1 cellular context compared by ENCODE assay signal in genomic region chr5:16909464-16909863, GRCh38.
TF ChIP-seq lines count a peak whose summit lies in the region.

No MANE protein-coding gene starts in this region.

TF ChIP-seq in HEK293, 187 proteins besides CTCF, POLR2A, EP300 and RAD21 (continued from another document and continues in another):
- TF ChIP-seq, protein P1, sequence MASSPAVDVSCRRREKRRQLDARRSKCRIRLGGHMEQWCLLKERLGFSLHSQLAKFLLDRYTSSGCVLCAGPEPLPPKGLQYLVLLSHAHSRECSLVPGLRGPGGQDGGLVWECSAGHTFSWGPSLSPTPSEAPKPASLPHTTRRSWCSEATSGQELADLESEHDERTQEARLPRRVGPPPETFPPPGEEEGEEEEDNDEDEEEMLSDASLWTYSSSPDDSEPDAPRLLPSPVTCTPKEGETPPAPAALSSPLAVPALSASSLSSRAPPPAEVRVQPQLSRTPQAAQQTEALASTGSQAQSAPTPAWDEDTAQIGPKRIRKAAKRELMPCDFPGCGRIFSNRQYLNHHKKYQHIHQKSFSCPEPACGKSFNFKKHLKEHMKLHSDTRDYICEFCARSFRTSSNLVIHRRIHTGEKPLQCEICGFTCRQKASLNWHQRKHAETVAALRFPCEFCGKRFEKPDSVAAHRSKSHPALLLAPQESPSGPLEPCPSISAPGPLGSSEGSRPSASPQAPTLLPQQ (tag by site-specific recombination; IDR thresholded peaks at IDR 0.05): peak; percentile 80
- no peak for TF ChIP-seq ZNF488 (tag by site-specific recombination; IDR thresholded peaks at IDR 0.05)
- TF ChIP-seq ZNF837 (tag by site-specific recombination; IDR thresholded peaks at IDR 0.05): no peak
- peak; percentile 87 for TF ChIP-seq ZFP69B (tag by site-specific recombination; IDR thresholded peaks at IDR 0.05)
- no peak; the same call in 1 of the 2 replicates for TF ChIP-seq ZNF501 (tag by site-specific recombination; IDR thresholded peaks at IDR 0.05)
- TF ChIP-seq, protein P2, sequence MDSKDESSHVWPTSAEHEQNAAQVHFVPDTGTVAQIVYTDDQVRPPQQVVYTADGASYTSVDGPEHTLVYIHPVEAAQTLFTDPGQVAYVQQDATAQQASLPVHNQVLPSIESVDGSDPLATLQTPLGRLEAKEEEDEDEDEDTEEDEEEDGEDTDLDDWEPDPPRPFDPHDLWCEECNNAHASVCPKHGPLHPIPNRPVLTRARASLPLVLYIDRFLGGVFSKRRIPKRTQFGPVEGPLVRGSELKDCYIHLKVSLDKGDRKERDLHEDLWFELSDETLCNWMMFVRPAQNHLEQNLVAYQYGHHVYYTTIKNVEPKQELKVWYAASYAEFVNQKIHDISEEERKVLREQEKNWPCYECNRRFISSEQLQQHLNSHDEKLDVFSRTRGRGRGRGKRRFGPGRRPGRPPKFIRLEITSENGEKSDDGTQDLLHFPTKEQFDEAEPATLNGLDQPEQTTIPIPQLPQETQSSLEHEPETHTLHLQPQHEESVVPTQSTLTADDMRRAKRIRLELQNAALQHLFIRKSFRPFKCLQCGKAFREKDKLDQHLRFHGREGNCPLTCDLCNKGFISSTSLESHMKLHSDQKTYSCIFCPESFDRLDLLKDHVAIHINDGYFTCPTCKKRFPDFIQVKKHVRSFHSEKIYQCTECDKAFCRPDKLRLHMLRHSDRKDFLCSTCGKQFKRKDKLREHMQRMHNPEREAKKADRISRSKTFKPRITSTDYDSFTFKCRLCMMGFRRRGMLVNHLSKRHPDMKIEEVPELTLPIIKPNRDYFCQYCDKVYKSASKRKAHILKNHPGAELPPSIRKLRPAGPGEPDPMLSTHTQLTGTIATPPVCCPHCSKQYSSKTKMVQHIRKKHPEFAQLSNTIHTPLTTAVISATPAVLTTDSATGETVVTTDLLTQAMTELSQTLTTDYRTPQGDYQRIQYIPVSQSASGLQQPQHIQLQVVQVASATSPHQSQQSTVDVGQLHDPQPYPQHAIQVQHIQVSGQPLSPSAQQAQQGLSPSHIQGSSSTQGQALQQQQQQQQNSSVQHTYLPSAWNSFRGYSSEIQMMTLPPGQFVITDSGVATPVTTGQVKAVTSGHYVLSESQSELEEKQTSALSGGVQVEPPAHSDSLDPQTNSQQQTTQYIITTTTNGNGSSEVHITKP (tag by site-specific recombination; IDR thresholded peaks at IDR 0.05): peak; percentile 94
- TF ChIP-seq ZBTB7A (tag by site-specific recombination; IDR thresholded peaks at IDR 0.05; ENCODE audit: low read depth): no peak
- peak; percentile 87 for TF ChIP-seq FEZF1 (tag by site-specific recombination; IDR thresholded peaks at IDR 0.05)
- TF ChIP-seq ZNF292 (tag by site-specific recombination; IDR thresholded peaks at IDR 0.05; ENCODE audit: borderline replicate concordance, low read depth): no peak
- TF ChIP-seq ZNF510 (tag by site-specific recombination; IDR thresholded peaks at IDR 0.05; ENCODE audit: insufficient replicate concordance): no peak
- peak; percentile 89 for TF ChIP-seq SP7 (tag by site-specific recombination; IDR thresholded peaks at IDR 0.05)
- TF ChIP-seq, protein P3, sequence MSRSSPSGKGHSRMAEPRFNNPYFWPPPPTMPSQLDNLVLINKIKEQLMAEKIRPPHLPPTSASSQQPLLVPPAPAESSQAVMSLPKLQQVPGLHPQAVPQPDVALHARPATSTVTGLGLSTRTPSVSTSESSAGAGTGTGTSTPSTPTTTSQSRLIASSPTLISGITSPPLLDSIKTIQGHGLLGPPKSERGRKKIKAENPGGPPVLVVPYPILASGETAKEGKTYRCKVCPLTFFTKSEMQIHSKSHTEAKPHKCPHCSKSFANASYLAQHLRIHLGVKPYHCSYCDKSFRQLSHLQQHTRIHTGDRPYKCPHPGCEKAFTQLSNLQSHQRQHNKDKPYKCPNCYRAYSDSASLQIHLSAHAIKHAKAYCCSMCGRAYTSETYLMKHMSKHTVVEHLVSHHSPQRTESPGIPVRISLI (tag by site-specific recombination; IDR thresholded peaks at IDR 0.05): peak; percentile 68; the same call in 1 of the 2 replicates
- TF ChIP-seq OVOL3 (tag by site-specific recombination; IDR thresholded peaks at IDR 0.05): no peak
- peak; percentile 42; the same call in 1 of the 2 replicates for TF ChIP-seq TSHZ1 (tag by site-specific recombination; IDR thresholded peaks at IDR 0.05; ENCODE audit: borderline replicate concordance)
- no peak for TF ChIP-seq ZNF324 (tag by site-specific recombination; IDR thresholded peaks at IDR 0.05)
- TF ChIP-seq SETDB1 (IDR thresholded peaks at IDR 0.05; ENCODE audit: insufficient read length, low read length): peak; percentile 34
- TF ChIP-seq ZNF391 (tag by site-specific recombination; IDR thresholded peaks at IDR 0.05; ENCODE audit: borderline replicate concordance, low read depth): no peak
- TF ChIP-seq ZIC2 (tag by site-specific recombination; IDR thresholded peaks at IDR 0.05): peak; percentile 86
- TF ChIP-seq ZNF175 (tag by site-specific recombination; IDR thresholded peaks at IDR 0.05): no peak
- no peak for TF ChIP-seq ZNF248 (tag by site-specific recombination; IDR thresholded peaks at IDR 0.05)
- no peak for TF ChIP-seq ZNF302 (tag by site-specific recombination; IDR thresholded peaks at IDR 0.05; ENCODE audit: low read depth)
- no peak for TF ChIP-seq SCRT1 (tag by site-specific recombination; IDR thresholded peaks at IDR 0.05; ENCODE audit: borderline replicate concordance)
- no peak for TF ChIP-seq ZNF610 (tag by site-specific recombination; IDR thresholded peaks at IDR 0.05; ENCODE audit: borderline replicate concordance)
- TF ChIP-seq, protein P4, sequence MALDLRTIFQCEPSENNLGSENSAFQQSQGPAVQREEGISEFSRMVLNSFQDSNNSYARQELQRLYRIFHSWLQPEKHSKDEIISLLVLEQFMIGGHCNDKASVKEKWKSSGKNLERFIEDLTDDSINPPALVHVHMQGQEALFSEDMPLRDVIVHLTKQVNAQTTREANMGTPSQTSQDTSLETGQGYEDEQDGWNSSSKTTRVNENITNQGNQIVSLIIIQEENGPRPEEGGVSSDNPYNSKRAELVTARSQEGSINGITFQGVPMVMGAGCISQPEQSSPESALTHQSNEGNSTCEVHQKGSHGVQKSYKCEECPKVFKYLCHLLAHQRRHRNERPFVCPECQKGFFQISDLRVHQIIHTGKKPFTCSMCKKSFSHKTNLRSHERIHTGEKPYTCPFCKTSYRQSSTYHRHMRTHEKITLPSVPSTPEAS (tag by site-specific recombination; IDR thresholded peaks at IDR 0.05): 0 out of 2 replicates have a peak, but pooled peaks have one; percentile 11
- TF ChIP-seq ZNF23 (tag by site-specific recombination; IDR thresholded peaks at IDR 0.05; ENCODE audit: borderline replicate concordance): no peak
- peak; percentile 56 for TF ChIP-seq ZBTB8A (tag by site-specific recombination; IDR thresholded peaks at IDR 0.05)
- TF ChIP-seq ZBTB17 (tag by site-specific recombination; IDR thresholded peaks at IDR 0.05): peak; percentile 86
- peak; percentile 55 for TF ChIP-seq ZNF398 (tag by site-specific recombination; IDR thresholded peaks at IDR 0.05)
- TF ChIP-seq ZBTB20 (tag by site-specific recombination; IDR thresholded peaks at IDR 0.05): no peak
- TF ChIP-seq ZNF132 (tag by site-specific recombination; IDR thresholded peaks at IDR 0.05; ENCODE audit: borderline replicate concordance): no peak
- TF ChIP-seq ZNF354C (tag by site-specific recombination; IDR thresholded peaks at IDR 0.05; ENCODE audit: borderline replicate concordance, low read depth): no peak
- no peak; the same call in 1 of the 2 replicates for TF ChIP-seq ZSCAN30 (tag by site-specific recombination; IDR thresholded peaks at IDR 0.05)
- no peak for TF ChIP-seq ZBTB6 (tag by site-specific recombination; IDR thresholded peaks at IDR 0.05)
- TF ChIP-seq ZNF155 (tag by site-specific recombination; IDR thresholded peaks at IDR 0.05): no peak
- peak; percentile 62; the same call in 1 of the 2 replicates for TF ChIP-seq GLIS2 (tag by site-specific recombination; IDR thresholded peaks at IDR 0.05)
- no peak; the same call in 1 of the 2 replicates for TF ChIP-seq ZNF10 (tag by site-specific recombination; IDR thresholded peaks at IDR 0.05)
- TF ChIP-seq, protein P5, sequence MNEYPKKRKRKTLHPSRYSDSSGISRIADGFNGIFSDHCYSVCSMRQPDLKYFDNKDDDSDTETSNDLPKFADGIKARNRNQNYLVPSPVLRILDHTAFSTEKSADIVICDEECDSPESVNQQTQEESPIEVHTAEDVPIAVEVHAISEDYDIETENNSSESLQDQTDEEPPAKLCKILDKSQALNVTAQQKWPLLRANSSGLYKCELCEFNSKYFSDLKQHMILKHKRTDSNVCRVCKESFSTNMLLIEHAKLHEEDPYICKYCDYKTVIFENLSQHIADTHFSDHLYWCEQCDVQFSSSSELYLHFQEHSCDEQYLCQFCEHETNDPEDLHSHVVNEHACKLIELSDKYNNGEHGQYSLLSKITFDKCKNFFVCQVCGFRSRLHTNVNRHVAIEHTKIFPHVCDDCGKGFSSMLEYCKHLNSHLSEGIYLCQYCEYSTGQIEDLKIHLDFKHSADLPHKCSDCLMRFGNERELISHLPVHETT (tag by site-specific recombination; IDR thresholded peaks at IDR 0.05): no peak
- no peak for TF ChIP-seq ZNF37A (tag by site-specific recombination; IDR thresholded peaks at IDR 0.05)
- TF ChIP-seq ZNF266 (tag by site-specific recombination; IDR thresholded peaks at IDR 0.05; ENCODE audit: low read depth): no peak
- TF ChIP-seq ZNF121 (tag by site-specific recombination; IDR thresholded peaks at IDR 0.05): no peak
- TF ChIP-seq EGR2 (tag by site-specific recombination; IDR thresholded peaks at IDR 0.05; ENCODE audit: low read depth): peak; percentile 97
- 0 out of 2 replicates have a peak, but pooled peaks have one; percentile 49 for TF ChIP-seq ZNF449 (tag by site-specific recombination; IDR thresholded peaks at IDR 0.05)
- no peak for TF ChIP-seq ZNF19 (tag by site-specific recombination; IDR thresholded peaks at IDR 0.05; ENCODE audit: low read depth)
- no peak for TF ChIP-seq ZNF274 (IDR thresholded peaks at IDR 0.05; ENCODE audit: low read length)
- no peak for TF ChIP-seq ZNF274 (tag by site-specific recombination; IDR thresholded peaks at IDR 0.05; ENCODE audit: borderline replicate concordance)
